23 cellular contexts compared by ENCODE assay signal in genomic region chrX:16754019-16754418, GRCh38.
"Had no signal": no experiment of that assay in that cellular context is flagged by ENCODE, and none has a peak within 500 bp of the region (broad histone marks: within the 10 kb centered on the region; RNA-seq: fewer than 3 reads in every experiment).

No MANE protein-coding gene starts in this region.

- H3K4me1 Mint-ChIP-seq: naive B cell had no signal

- ATAC-seq: left lung had no signal

- H3K36me3 ChIP-seq: prostate gland had no signal

- DNase-seq: activated CD4-positive, alpha-beta T cell treated with anti-CD3 and anti-CD28 coated beads for 1 hour; activated CD4-positive, alpha-beta T cell treated with anti-CD3 and anti-CD28 coated beads, Interleukin-2, amount 50 U/mL, for 1 hour; activated CD8-positive, alpha-beta memory T cell treated with anti-CD3 and anti-CD28 coated beads, Interleukin-2, amount 50 U/mL, for 48 hours; activated effector memory CD4-positive, alpha-beta T cell treated with Interleukin-2 at 50 U/mL for 16 hours; activated naive CD4-positive, alpha-beta T cell treated with anti-CD3 and anti-CD28 coated beads, Interleukin-2, amount 50 U/mL, for 16 hours; activated T-cell treated with anti-CD3 and anti-CD28 coated beads, Interleukin-2, amount 50 U/mL, for 48 hours; cortex of kidney; erythroblast; foreskin melanocyte; left lung; naive B cell; stimulated activated CD4-positive, alpha-beta T cell treated with anti-CD3 and anti-CD28 coated beads, Interleukin-4, amount 100 ng/mL, for 24 hours; stimulated activated naive CD4-positive, alpha-beta T cell treated with Interleukin-2 at 50 U/mL for 16 hours; T-helper 1 cell; T-helper 9 cell had no signal

- H3K27me3 ChIP-seq: ascending aorta, left lung, right atrium auricular region, vagina had no signal

- H3K4me3 ChIP-seq: ascending aorta, left lung, lung, prostate gland, right atrium auricular region, thoracic aorta, vagina had no signal

- H3K9me3 ChIP-seq: ascending aorta, left lung, prostate gland, right atrium auricular region, thoracic aorta, vagina had no signal

- H3K27ac ChIP-seq: ascending aorta, left lung, prostate gland, right atrium auricular region, thoracic aorta, vagina had no signal

- H3K9me3 Mint-ChIP-seq: naive B cell, neural crest cell, type B pancreatic cell had no signal

- H3K4me3 Mint-ChIP-seq: naive B cell, neural crest cell, type B pancreatic cell had no signal

- H3K4me1 ChIP-seq: ascending aorta, left lung, prostate gland, right atrium auricular region, vagina had no signal

- H3K27me3 Mint-ChIP-seq: naive B cell, type B pancreatic cell had no signal
